Comparison of ENCODE assay signal across 20 cellular contexts in the genomic region with DNA sequence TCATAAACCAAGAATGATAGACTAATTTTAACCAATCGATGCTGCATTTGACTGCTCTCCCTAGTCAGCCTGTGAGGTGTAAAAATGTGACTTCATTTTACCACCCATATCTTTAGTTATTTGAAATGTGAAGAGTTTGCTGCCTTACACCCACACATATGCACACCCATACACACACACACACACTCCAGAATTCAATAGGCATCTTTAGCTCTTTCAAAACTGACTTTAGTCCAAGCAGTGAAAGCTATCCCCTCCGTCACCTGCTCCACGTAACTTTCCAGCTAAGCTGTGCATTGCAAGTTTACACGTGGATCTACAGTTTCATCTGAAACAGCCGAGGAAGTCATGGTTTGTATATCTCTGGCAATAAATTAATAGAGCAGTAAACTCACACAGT. TPM values are rescaled to one million over a fixed set of nuclear protein-coding genes. Genes with fewer than 3 reads are reported as not detected.
"Had no signal": no experiment of that assay in that cellular context is flagged by ENCODE, and none has a peak within 500 bp of the region (broad histone marks: within the 10 kb centered on the region; RNA-seq: fewer than 3 reads in every experiment).

No MANE protein-coding gene starts in this region.

- ATAC-seq: activated CD8-positive, alpha-beta T cell treated with anti-CD3 and anti-CD28 coated beads for 36 hours; activated T-cell treated with anti-CD3 and anti-CD28 coated beads, Interleukin-2, amount 50 U/mL, for 72 hours had no signal

- DNase-seq: activated CD4-positive, CD25-positive, alpha-beta regulatory T cell; activated CD8-positive, alpha-beta memory T cell treated with anti-CD3 and anti-CD28 coated beads, Interleukin-2, amount 50 U/mL, for 4 hours; activated CD8-positive, alpha-beta T cell treated with anti-CD3 and anti-CD28 coated beads for 36 hours; activated gamma-delta T cell treated with Interleukin-2 at 50 U/mL for 16 hours; activated naive CD4-positive, alpha-beta T cell treated with anti-CD3 and anti-CD28 coated beads, Interleukin-2, amount 10 ng/mL, durations not matched to agents 7 days and 5 days; activated naive CD8-positive, alpha-beta T cell treated with anti-CD3 and anti-CD28 coated beads for 36 hours; activated T-cell treated with anti-CD3 and anti-CD28 coated beads, Interleukin-2, amount 50 U/mL, for 72 hours; Kasumi-1; NCI-H1436 treated with DMSO at 0.1 percent for 48 hours; NCI-H187; NCI-H345; NCI-H510A; NCI-H526 treated with DMSO at 0.1 percent for 48 hours; T-helper 1 cell had no signal

- H3K4me3 Mint-ChIP-seq: activated CD8-positive, alpha-beta T cell treated with anti-CD3 and anti-CD28 coated beads for 36 hours; activated naive CD4-positive, alpha-beta T cell treated with anti-CD3 and anti-CD28 coated beads, Interleukin-2, amount 10 ng/mL, durations not matched to agents 7 days and 5 days; activated naive CD8-positive, alpha-beta T cell treated with anti-CD3 and anti-CD28 coated beads for 36 hours; activated T-cell treated with anti-CD3 and anti-CD28 coated beads, Interleukin-2, amount 50 U/mL, for 72 hours had no signal

- H3K9me3 Mint-ChIP-seq: activated CD8-positive, alpha-beta T cell treated with anti-CD3 and anti-CD28 coated beads for 36 hours; activated naive CD4-positive, alpha-beta T cell treated with anti-CD3 and anti-CD28 coated beads, Interleukin-2, amount 10 ng/mL, durations not matched to agents 7 days and 5 days; activated naive CD8-positive, alpha-beta T cell treated with anti-CD3 and anti-CD28 coated beads for 36 hours; activated T-cell treated with anti-CD3 and anti-CD28 coated beads, Interleukin-2, amount 50 U/mL, for 72 hours; activated T-helper 2 cell treated with anti-CD3 and anti-CD28 coated beads, Interferon-gamma antibody, Interleukin-2, Interleukin-4, amounts not matched to agents 10 μg/mL and 5 μg/mL and 100 μg/mL, durations not matched to agents 14 hours and 24 hours and 36 hours had no signal

- H3K27ac Mint-ChIP-seq: activated CD8-positive, alpha-beta T cell treated with anti-CD3 and anti-CD28 coated beads for 36 hours; activated naive CD4-positive, alpha-beta T cell treated with anti-CD3 and anti-CD28 coated beads, Interleukin-2, amount 10 ng/mL, durations not matched to agents 7 days and 5 days; activated naive CD8-positive, alpha-beta T cell treated with anti-CD3 and anti-CD28 coated beads for 36 hours; activated T-cell treated with anti-CD3 and anti-CD28 coated beads, Interleukin-2, amount 50 U/mL, for 72 hours; activated T-helper 2 cell treated with anti-CD3 and anti-CD28 coated beads, Interferon-gamma antibody, Interleukin-2, Interleukin-4, amounts not matched to agents 10 μg/mL and 5 μg/mL and 100 μg/mL, durations not matched to agents 14 hours and 24 hours and 36 hours had no signal

- H3K4me1 Mint-ChIP-seq: activated naive CD4-positive, alpha-beta T cell treated with anti-CD3 and anti-CD28 coated beads, Interleukin-2, amount 10 ng/mL, durations not matched to agents 7 days and 5 days; activated naive CD8-positive, alpha-beta T cell treated with anti-CD3 and anti-CD28 coated beads for 36 hours had no signal

- H3K4me3 ChIP-seq: SK-N-MC had no signal

- H3K27ac ChIP-seq: SK-N-MC, VCaP had no signal

- H3K36me3 Mint-ChIP-seq: activated naive CD4-positive, alpha-beta T cell treated with anti-CD3 and anti-CD28 coated beads, Interleukin-2, amount 10 ng/mL, durations not matched to agents 7 days and 5 days; activated naive CD8-positive, alpha-beta T cell treated with anti-CD3 and anti-CD28 coated beads for 36 hours had no signal

RNA-seq across cellular contexts. Expression of a gene that starts 0.5 kb away (rescaled TPM):
- total RNA-seq: activated CD8-positive, alpha-beta T cell treated with anti-CD3 and anti-CD28 coated beads for 36 hours; activated naive CD8-positive, alpha-beta T cell treated with anti-CD3 and anti-CD28 coated beads for 36 hours; activated T-cell treated with anti-CD3 and anti-CD28 coated beads, Interleukin-2, amount 50 U/mL, for 72 hours; activated T-helper 2 cell treated with anti-CD3 and anti-CD28 coated beads, Interferon-gamma antibody, Interleukin-2, Interleukin-4, amounts not matched to agents 10 μg/mL and 5 μg/mL and 100 μg/mL, durations not matched to agents 14 hours and 24 hours and 36 hours; OCI-LY7; RPMI7951; T-helper 2 cell treated with Interferon-gamma antibody and Interleukin-4, amounts not matched to agents 100 ng/mL and 5 ng/mL, for 36 hours had no signal
